ENCODE assay signal across 1 cellular context in genomic region chr20:25083773-25084615, GRCh38.
TF ChIP-seq lines count a peak whose summit lies in the region.

No MANE protein-coding gene starts in this region.

TF ChIP-seq in WTC11, 78 proteins besides CTCF, POLR2A, EP300 and RAD21 (continued from another document):
- TF ChIP-seq GABPB1 (CRISPR knock-in tag; IDR thresholded peaks at IDR 0.05) (no peak), ZBTB21 (CRISPR knock-in tag; IDR thresholded peaks at IDR 0.05; ENCODE audit: borderline replicate concordance) (no peak), EMX1 (CRISPR knock-in tag; IDR thresholded peaks at IDR 0.05) (no peak), JUN (CRISPR knock-in tag; IDR thresholded peaks at IDR 0.05) (no peak), CREM (CRISPR knock-in tag; IDR thresholded peaks at IDR 0.05) (no peak), ZMAT4 (CRISPR knock-in tag; IDR thresholded peaks at IDR 0.05) (no peak), GRHL2 (CRISPR knock-in tag; IDR thresholded peaks at IDR 0.05; ENCODE audit: insufficient replicate concordance, severe bottlenecking) (no peak), ARID4B (CRISPR knock-in tag; IDR thresholded peaks at IDR 0.05; ENCODE audit: borderline replicate concordance) (no peak)
TF ChIP-seq in WTC11: peak in this region for 0.
